Comparison of ENCODE assay signal across 13 cellular contexts in the genomic region with DNA sequence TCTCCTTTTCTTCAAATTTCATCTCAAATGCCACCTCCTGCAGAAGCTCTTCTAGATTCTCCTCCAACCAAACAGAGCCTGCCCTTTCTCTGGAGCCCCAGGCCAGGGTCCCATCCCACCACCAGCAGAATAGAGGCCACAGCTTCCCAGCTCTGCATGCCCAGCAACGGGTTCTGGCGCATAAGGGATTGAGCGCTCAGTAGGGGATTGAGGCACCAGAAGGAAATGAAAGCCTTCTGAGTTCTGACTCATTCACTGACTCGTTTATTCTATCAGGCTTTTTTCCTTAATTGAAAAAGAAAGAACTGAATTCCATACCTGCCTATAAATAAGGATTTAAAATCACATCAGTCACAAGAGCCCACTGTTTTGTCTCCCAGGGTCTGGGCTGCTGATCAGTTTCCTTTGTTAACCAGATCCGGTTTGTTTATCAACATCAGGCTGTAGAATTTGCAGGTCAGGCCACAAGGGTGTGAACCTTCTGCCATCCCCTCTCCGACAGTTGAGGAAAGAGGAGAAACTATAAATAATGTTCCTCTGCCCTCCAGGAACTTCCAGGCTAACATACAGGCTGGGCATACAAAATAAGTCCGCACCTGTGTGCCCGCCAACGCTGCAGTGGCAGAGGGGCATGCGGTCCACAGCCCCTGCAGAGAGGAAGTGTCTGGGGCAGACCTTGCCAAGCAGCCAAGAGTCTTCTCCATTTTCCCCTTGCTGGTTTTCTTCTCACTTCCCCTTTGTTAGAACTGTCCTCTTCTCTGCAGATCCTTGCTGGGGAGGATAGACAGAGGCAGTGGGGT.
DNase-seq lines count a peak whose midpoint lies in the region; ATAC-seq and TF ChIP-seq lines count a peak whose summit lies in the region.
"Had no signal": no experiment of that assay in that cellular context is flagged by ENCODE, and none has a peak within 500 bp of the region (broad histone marks: within the 10 kb centered on the region; RNA-seq: fewer than 3 reads in every experiment).

No MANE protein-coding gene starts in this region.

- H3K4me1 Mint-ChIP-seq in activated T-cell treated with anti-CD3 and anti-CD28 coated beads, Interleukin-2, amount 50 U/mL, for 72 hours (ENCODE audit: low read depth): peaks cover 47% of the 10 kb centered on the region
- H3K4me1 Mint-ChIP-seq in activated T-cell treated with anti-CD3 and anti-CD28 coated beads, Interleukin-2, amount 50 U/mL, for 4 hours (ENCODE audit: low read depth): peaks cover 63% of the 10 kb centered on the region
- H3K4me1 Mint-ChIP-seq in endodermal cell: peaks cover 26% of the 10 kb centered on the region
- H3K4me1 Mint-ChIP-seq in stimulated activated effector memory CD8-positive, alpha-beta T cell treated with anti-CD3 and anti-CD28 coated beads, Interleukin-12 subunit alpha, Interleukin-12 subunit beta, amount 100 ng/mL, for 72 hours: peaks cover 85% of the 10 kb centered on the region

- H3K27me3 ChIP-seq in endodermal cell (ENCODE audit: control insufficient read depth, insufficient read depth, low read length, poor library complexity, severe bottlenecking): no peaks in the 10 kb centered on the region
- H3K27me3 ChIP-seq in MG63: no peaks in the 10 kb centered on the region
- H3K27me3 ChIP-seq: ovary had no signal

- no peak overlapping the region for H3K9ac ChIP-seq in endodermal cell (ENCODE audit: extremely low read depth, low read length, poor library complexity, severe bottlenecking)

- no peak overlapping the region for H3K27ac ChIP-seq in endodermal cell (ENCODE audit: low read depth, low read length)
- H3K27ac ChIP-seq: ovary had no signal

- peaks cover 5 to 17% of the 10 kb centered on the region in 2 donors for H3K36me3 Mint-ChIP-seq in activated T-cell treated with anti-CD3 and anti-CD28 coated beads, Interleukin-2, amount 50 U/mL, for 72 hours (ENCODE audit: insufficient read depth in 2 of 2)
- H3K36me3 Mint-ChIP-seq in activated T-cell treated with anti-CD3 and anti-CD28 coated beads, Interleukin-2, amount 50 U/mL, for 4 hours (ENCODE audit: insufficient read depth): no peaks in the 10 kb centered on the region
- no peaks in the 10 kb centered on the region for H3K36me3 Mint-ChIP-seq in endodermal cell (ENCODE audit: low read depth)
- H3K36me3 Mint-ChIP-seq in stimulated activated effector memory CD8-positive, alpha-beta T cell treated with anti-CD3 and anti-CD28 coated beads, Interleukin-12 subunit alpha, Interleukin-12 subunit beta, amount 100 ng/mL, for 72 hours: peaks cover 5% of the 10 kb centered on the region

- H3K36me3 ChIP-seq in endodermal cell (ENCODE audit: control insufficient read depth, insufficient read depth, low read length) (no peaks in the 10 kb centered on the region), MG63 (no peaks in the 10 kb centered on the region)
- H3K36me3 ChIP-seq: ovary had no signal

- no peaks in the 10 kb centered on the region for H3K27me3 Mint-ChIP-seq in activated T-cell treated with anti-CD3 and anti-CD28 coated beads, Interleukin-2, amount 50 U/mL, for 72 hours (ENCODE audit: low read depth)
- H3K27me3 Mint-ChIP-seq in activated T-cell treated with anti-CD3 and anti-CD28 coated beads, Interleukin-2, amount 50 U/mL, for 4 hours (ENCODE audit: low read depth): no peaks in the 10 kb centered on the region
- H3K27me3 Mint-ChIP-seq in endodermal cell (ENCODE audit: insufficient read depth): no peaks in the 10 kb centered on the region

- DNase-seq in activated T-cell treated with anti-CD3 and anti-CD28 coated beads, Interleukin-2, amount 50 U/mL, for 72 hours: no peak
- no peak for DNase-seq in activated T-cell treated with anti-CD3 and anti-CD28 coated beads, Interleukin-2, amount 50 U/mL, for 4 hours
- peak; percentile 76 for DNase-seq in NB4 (ENCODE audit: low read depth)
- DNase-seq in endodermal cell: no peak
- DNase-seq in stimulated activated effector memory CD8-positive, alpha-beta T cell treated with anti-CD3 and anti-CD28 coated beads, Interleukin-12 subunit alpha, Interleukin-12 subunit beta, amount 100 ng/mL, for 72 hours (ENCODE audit: low spot score in 2 of 2): no peak
- DNase-seq in NCI-H446 treated with DMSO at 0.1 percent for 48 hours (lab: John Stamatoyannopoulos, UW): no peak
- DNase-seq in 8988T: no peak
- no peak for DNase-seq in MG63
- DNase-seq: activated CD4-positive, CD25-positive, alpha-beta regulatory T cell; DMS79 treated with DMSO at 0.1 percent for 48 hours; left colon; ovary; stimulated activated CD4-positive, alpha-beta T cell treated with anti-CD3 and anti-CD28 coated beads, Interleukin-2, amount 100 ng/mL, for 24 hours had no signal

- H3K9me3 ChIP-seq in endodermal cell (ENCODE audit: control insufficient read depth, low read length) (no peaks in the 10 kb centered on the region), MG63 (no peaks in the 10 kb centered on the region)
- H3K9me3 ChIP-seq: ovary had no signal

- 49 to 63% methylated on average over 8 to 10 of the region's 10 CpGs for WGBS in endodermal cell (ENCODE audit: insufficient coverage in 1 of 2, insufficient read length in 1 of 2), 2 experiments

- H3K9me3 Mint-ChIP-seq in activated T-cell treated with anti-CD3 and anti-CD28 coated beads, Interleukin-2, amount 50 U/mL, for 72 hours: peaks cover 3 to 6% of the 10 kb centered on the region in 2 donors
- H3K9me3 Mint-ChIP-seq in activated T-cell treated with anti-CD3 and anti-CD28 coated beads, Interleukin-2, amount 50 U/mL, for 4 hours: peaks cover 4% of the 10 kb centered on the region
- no peaks in the 10 kb centered on the region for H3K9me3 Mint-ChIP-seq in endodermal cell
- H3K9me3 Mint-ChIP-seq in stimulated activated effector memory CD8-positive, alpha-beta T cell treated with anti-CD3 and anti-CD28 coated beads, Interleukin-12 subunit alpha, Interleukin-12 subunit beta, amount 100 ng/mL, for 72 hours: no peaks in the 10 kb centered on the region

- H3K4me3 ChIP-seq in NB4 (ENCODE audit: low read depth, low read length) (no peak overlapping the region), endodermal cell (ENCODE audit: low read length) (no peak overlapping the region), MG63 (no peak overlapping the region)
- H3K4me3 ChIP-seq: ovary had no signal

- ATAC-seq in activated T-cell treated with anti-CD3 and anti-CD28 coated beads, Interleukin-2, amount 50 U/mL, for 72 hours (replicated peaks in 1 of 2): no peak
- ATAC-seq in activated T-cell treated with anti-CD3 and anti-CD28 coated beads, Interleukin-2, amount 50 U/mL, for 4 hours: no peak
- no peak for ATAC-seq in stimulated activated effector memory CD8-positive, alpha-beta T cell treated with anti-CD3 and anti-CD28 coated beads, Interleukin-12 subunit alpha, Interleukin-12 subunit beta, amount 100 ng/mL, for 72 hours

- H3K4me1 ChIP-seq in endodermal cell (ENCODE audit: control insufficient read depth, insufficient read depth, low read length): peaks cover 4% of the 10 kb centered on the region

- peak overlapping the region in 1 of 2 donors; percentile 20 for H3K4me3 Mint-ChIP-seq in activated T-cell treated with anti-CD3 and anti-CD28 coated beads, Interleukin-2, amount 50 U/mL, for 72 hours
- no peak overlapping the region for H3K4me3 Mint-ChIP-seq in activated T-cell treated with anti-CD3 and anti-CD28 coated beads, Interleukin-2, amount 50 U/mL, for 4 hours
- H3K4me3 Mint-ChIP-seq in endodermal cell: no peak overlapping the region
- H3K4me3 Mint-ChIP-seq in stimulated activated effector memory CD8-positive, alpha-beta T cell treated with anti-CD3 and anti-CD28 coated beads, Interleukin-12 subunit alpha, Interleukin-12 subunit beta, amount 100 ng/mL, for 72 hours: peak overlapping the region; percentile 41

- TF ChIP-seq CTCF in NB4 (IDR thresholded peaks at IDR 0.05; ENCODE audit: low read depth, low read length) (no peak), endodermal cell (conservative IDR thresholded peaks at IDR 0.05) (no peak)

- no peak for TF ChIP-seq POLR2A in NB4 (IDR thresholded peaks at IDR 0.05; ENCODE audit: extremely low read depth, insufficient read length)

- peak overlapping the region; percentile 39 for H3K27ac Mint-ChIP-seq in activated T-cell treated with anti-CD3 and anti-CD28 coated beads, Interleukin-2, amount 50 U/mL, for 72 hours
- peak overlapping the region; percentile 16 for H3K27ac Mint-ChIP-seq in endodermal cell
- H3K27ac Mint-ChIP-seq in stimulated activated effector memory CD8-positive, alpha-beta T cell treated with anti-CD3 and anti-CD28 coated beads, Interleukin-12 subunit alpha, Interleukin-12 subunit beta, amount 100 ng/mL, for 72 hours: peak overlapping the region; percentile 41
